ENCODE assay signal across 1 cellular context in genomic region chr17:35063514-35064223, GRCh38.
TF ChIP-seq lines count a peak whose summit lies in the region.

A gene with protein sequence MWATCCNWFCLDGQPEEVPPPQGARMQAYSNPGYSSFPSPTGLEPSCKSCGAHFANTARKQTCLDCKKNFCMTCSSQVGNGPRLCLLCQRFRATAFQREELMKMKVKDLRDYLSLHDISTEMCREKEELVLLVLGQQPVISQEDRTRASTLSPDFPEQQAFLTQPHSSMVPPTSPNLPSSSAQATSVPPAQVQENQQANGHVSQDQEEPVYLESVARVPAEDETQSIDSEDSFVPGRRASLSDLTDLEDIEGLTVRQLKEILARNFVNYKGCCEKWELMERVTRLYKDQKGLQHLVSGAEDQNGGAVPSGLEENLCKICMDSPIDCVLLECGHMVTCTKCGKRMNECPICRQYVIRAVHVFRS (minus strand): TSS chr17:35063707. CDS start chr17:35026553, 37,154 bp downstream.

TF ChIP-seq in HepG2, 621 proteins besides CTCF, POLR2A, EP300 and RAD21 (continued from another document and continues in another):
- TF ChIP-seq FOXO1 (CRISPR knock-in tag; IDR thresholded peaks at IDR 0.05) = peak; percentile 97
- TF ChIP-seq ZBTB14 (CRISPR knock-in tag; IDR thresholded peaks at IDR 0.05) = peak; percentile 56; the same call in 1 of the 2 replicates
- peak; percentile 63; the same call in 1 of the 2 replicates for TF ChIP-seq ZSCAN31 (CRISPR knock-in tag; IDR thresholded peaks at IDR 0.05; ENCODE audit: low read depth)
- no peak for TF ChIP-seq ZNF562 (CRISPR knock-in tag; IDR thresholded peaks at IDR 0.05; ENCODE audit: borderline replicate concordance)
- peak; percentile 93 for TF ChIP-seq TBX2 (CRISPR knock-in tag; IDR thresholded peaks at IDR 0.05; ENCODE audit: borderline replicate concordance)
- TF ChIP-seq, protein P1, sequence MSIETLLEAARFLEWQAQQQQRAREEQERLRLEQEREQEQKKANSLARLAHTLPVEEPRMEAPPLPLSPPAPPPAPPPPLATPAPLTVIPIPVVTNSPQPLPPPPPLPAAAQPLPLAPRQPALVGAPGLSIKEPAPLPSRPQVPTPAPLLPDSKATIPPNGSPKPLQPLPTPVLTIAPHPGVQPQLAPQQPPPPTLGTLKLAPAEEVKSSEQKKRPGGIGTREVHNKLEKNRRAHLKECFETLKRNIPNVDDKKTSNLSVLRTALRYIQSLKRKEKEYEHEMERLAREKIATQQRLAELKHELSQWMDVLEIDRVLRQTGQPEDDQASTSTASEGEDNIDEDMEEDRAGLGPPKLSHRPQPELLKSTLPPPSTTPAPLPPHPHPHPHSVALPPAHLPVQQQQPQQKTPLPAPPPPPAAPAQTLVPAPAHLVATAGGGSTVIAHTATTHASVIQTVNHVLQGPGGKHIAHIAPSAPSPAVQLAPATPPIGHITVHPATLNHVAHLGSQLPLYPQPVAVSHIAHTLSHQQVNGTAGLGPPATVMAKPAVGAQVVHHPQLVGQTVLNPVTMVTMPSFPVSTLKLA (IDR thresholded peaks at IDR 0.05) = no peak
- TF ChIP-seq, protein P2, sequence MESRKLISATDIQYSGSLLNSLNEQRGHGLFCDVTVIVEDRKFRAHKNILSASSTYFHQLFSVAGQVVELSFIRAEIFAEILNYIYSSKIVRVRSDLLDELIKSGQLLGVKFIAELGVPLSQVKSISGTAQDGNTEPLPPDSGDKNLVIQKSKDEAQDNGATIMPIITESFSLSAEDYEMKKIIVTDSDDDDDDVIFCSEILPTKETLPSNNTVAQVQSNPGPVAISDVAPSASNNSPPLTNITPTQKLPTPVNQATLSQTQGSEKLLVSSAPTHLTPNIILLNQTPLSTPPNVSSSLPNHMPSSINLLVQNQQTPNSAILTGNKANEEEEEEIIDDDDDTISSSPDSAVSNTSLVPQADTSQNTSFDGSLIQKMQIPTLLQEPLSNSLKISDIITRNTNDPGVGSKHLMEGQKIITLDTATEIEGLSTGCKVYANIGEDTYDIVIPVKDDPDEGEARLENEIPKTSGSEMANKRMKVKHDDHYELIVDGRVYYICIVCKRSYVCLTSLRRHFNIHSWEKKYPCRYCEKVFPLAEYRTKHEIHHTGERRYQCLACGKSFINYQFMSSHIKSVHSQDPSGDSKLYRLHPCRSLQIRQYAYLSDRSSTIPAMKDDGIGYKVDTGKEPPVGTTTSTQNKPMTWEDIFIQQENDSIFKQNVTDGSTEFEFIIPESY (CRISPR knock-in tag; IDR thresholded peaks at IDR 0.05) = peak; percentile 60; the same call in 1 of the 2 replicates
- TF ChIP-seq, protein P3, sequence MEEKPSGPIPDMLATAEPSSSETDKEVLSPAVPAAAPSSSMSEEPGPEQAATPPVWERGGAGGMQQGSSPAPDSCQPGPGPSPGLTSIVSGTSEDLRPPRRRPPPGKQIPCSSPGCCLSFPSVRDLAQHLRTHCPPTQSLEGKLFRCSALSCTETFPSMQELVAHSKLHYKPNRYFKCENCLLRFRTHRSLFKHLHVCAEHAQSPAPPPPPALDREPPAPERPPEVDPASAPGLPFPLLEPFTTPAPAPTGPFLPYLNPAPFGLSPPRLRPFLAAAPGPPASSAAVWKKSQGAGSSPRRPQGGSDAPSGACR (CRISPR knock-in tag; IDR thresholded peaks at IDR 0.05) = peak; percentile 73
- TF ChIP-seq, protein P4, sequence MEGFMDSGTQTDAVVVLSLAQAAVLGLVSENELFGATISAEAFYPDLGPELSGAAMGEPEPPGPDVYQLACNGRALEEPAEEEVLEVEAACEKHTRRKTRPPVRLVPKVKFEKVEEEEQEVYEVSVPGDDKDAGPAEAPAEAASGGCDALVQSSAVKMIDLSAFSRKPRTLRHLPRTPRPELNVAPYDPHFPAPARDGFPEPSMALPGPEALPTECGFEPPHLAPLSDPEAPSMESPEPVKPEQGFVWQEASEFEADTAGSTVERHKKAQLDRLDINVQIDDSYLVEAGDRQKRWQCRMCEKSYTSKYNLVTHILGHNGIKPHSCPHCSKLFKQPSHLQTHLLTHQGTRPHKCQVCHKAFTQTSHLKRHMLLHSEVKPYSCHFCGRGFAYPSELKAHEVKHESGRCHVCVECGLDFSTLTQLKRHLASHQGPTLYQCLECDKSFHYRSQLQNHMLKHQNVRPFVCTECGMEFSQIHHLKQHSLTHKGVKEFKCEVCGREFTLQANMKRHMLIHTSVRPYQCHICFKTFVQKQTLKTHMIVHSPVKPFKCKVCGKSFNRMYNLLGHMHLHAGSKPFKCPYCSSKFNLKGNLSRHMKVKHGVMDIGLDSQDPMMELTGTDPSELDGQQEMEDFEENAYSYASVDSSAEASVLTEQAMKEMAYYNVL (CRISPR knock-in tag; IDR thresholded peaks at IDR 0.05; ENCODE audit: borderline replicate concordance) = peak; percentile 92
- 0 out of 2 replicates have a peak, but pooled peaks have one; percentile 25 for TF ChIP-seq ZNF205 (CRISPR knock-in tag; IDR thresholded peaks at IDR 0.05)
- TF ChIP-seq TAF1 (CRISPR knock-in tag; IDR thresholded peaks at IDR 0.05) = peak; percentile 45; the same call in 1 of the 2 replicates
- no peak for TF ChIP-seq GTF3A (CRISPR knock-in tag; conservative IDR thresholded peaks at IDR 0.05)
- no peak for TF ChIP-seq ONECUT2 (CRISPR knock-in tag; IDR thresholded peaks at IDR 0.05)
- 0 out of 2 replicates have a peak, but pooled peaks have one; percentile 38 for TF ChIP-seq ZNF639 (CRISPR knock-in tag; conservative IDR thresholded peaks at IDR 0.05)
- peak; percentile 82; the same call in 1 of the 2 replicates for TF ChIP-seq RARA (CRISPR knock-in tag; IDR thresholded peaks at IDR 0.05)
- TF ChIP-seq CEBPG (CRISPR knock-in tag; IDR thresholded peaks at IDR 0.05) = peak; percentile 98
- peak; percentile 76; the same call in 1 of the 2 replicates for TF ChIP-seq KLF12 (CRISPR knock-in tag; IDR thresholded peaks at IDR 0.05; ENCODE audit: borderline replicate concordance)
- no peak for TF ChIP-seq E2F5 (CRISPR knock-in tag; conservative IDR thresholded peaks at IDR 0.05)
- peak; percentile 81 for TF ChIP-seq ELF3 (CRISPR knock-in tag; IDR thresholded peaks at IDR 0.05)
- TF ChIP-seq SALL2 (CRISPR knock-in tag; IDR thresholded peaks at IDR 0.05) = peak; percentile 65; the same call in 1 of the 2 replicates
- TF ChIP-seq PAF1 (CRISPR knock-in tag; IDR thresholded peaks at IDR 0.05) = no peak
- TF ChIP-seq, protein P5, sequence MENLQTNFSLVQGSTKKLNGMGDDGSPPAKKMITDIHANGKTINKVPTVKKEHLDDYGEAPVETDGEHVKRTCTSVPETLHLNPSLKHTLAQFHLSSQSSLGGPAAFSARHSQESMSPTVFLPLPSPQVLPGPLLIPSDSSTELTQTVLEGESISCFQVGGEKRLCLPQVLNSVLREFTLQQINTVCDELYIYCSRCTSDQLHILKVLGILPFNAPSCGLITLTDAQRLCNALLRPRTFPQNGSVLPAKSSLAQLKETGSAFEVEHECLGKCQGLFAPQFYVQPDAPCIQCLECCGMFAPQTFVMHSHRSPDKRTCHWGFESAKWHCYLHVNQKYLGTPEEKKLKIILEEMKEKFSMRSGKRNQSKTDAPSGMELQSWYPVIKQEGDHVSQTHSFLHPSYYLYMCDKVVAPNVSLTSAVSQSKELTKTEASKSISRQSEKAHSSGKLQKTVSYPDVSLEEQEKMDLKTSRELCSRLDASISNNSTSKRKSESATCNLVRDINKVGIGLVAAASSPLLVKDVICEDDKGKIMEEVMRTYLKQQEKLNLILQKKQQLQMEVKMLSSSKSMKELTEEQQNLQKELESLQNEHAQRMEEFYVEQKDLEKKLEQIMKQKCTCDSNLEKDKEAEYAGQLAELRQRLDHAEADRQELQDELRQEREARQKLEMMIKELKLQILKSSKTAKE (CRISPR knock-in tag; IDR thresholded peaks at IDR 0.05; ENCODE audit: borderline replicate concordance) = no peak
- peak; percentile 80; the same call in 1 of the 2 replicates for TF ChIP-seq ZNF747 (CRISPR knock-in tag; IDR thresholded peaks at IDR 0.05; ENCODE audit: borderline replicate concordance)
- peak; percentile 75 for TF ChIP-seq ZNF605 (CRISPR knock-in tag; IDR thresholded peaks at IDR 0.05)
- TF ChIP-seq, protein P6, sequence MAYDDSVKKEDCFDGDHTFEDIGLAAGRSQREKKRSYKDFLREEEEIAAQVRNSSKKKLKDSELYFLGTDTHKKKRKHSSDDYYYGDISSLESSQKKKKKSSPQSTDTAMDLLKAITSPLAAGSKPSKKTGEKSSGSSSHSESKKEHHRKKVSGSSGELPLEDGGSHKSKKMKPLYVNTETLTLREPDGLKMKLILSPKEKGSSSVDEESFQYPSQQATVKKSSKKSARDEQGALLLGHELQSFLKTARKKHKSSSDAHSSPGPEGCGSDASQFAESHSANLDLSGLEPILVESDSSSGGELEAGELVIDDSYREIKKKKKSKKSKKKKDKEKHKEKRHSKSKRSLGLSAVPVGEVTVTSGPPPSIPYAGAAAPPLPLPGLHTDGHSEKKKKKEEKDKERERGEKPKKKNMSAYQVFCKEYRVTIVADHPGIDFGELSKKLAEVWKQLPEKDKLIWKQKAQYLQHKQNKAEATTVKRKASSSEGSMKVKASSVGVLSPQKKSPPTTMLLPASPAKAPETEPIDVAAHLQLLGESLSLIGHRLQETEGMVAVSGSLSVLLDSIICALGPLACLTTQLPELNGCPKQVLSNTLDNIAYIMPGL (CRISPR knock-in tag; IDR thresholded peaks at IDR 0.05; ENCODE audit: borderline replicate concordance in 1 of 2, low read depth in 1 of 2) = peak in 1 of 2 experiments; percentile 53; a peak in 2 of 4 replicates
- TF ChIP-seq SIN3B (IDR thresholded peaks at IDR 0.05; ENCODE audit: low read length) = peak; percentile 31; the same call in 1 of the 2 replicates
- TF ChIP-seq ZNF367 (CRISPR knock-in tag; IDR thresholded peaks at IDR 0.05; ENCODE audit: borderline replicate concordance) = no peak
- TF ChIP-seq, protein P7, sequence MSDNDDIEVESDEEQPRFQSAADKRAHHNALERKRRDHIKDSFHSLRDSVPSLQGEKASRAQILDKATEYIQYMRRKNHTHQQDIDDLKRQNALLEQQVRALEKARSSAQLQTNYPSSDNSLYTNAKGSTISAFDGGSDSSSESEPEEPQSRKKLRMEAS (IDR thresholded peaks at IDR 0.05) = peak; percentile 69
- TF ChIP-seq MTA1 (CRISPR knock-in tag; IDR thresholded peaks at IDR 0.05; ENCODE audit: borderline replicate concordance) = 0 out of 2 replicates have a peak, but pooled peaks have one; percentile 40
- TF ChIP-seq, protein P8, sequence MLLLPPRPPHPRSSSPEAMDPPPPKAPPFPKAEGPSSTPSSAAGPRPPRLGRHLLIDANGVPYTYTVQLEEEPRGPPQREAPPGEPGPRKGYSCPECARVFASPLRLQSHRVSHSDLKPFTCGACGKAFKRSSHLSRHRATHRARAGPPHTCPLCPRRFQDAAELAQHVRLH (CRISPR knock-in tag; IDR thresholded peaks at IDR 0.05; ENCODE audit: borderline replicate concordance, low read depth) = peak; percentile 67; the same call in 1 of the 2 replicates
- no peak for TF ChIP-seq SP4 (CRISPR knock-in tag; IDR thresholded peaks at IDR 0.05)
- TF ChIP-seq, protein P9, sequence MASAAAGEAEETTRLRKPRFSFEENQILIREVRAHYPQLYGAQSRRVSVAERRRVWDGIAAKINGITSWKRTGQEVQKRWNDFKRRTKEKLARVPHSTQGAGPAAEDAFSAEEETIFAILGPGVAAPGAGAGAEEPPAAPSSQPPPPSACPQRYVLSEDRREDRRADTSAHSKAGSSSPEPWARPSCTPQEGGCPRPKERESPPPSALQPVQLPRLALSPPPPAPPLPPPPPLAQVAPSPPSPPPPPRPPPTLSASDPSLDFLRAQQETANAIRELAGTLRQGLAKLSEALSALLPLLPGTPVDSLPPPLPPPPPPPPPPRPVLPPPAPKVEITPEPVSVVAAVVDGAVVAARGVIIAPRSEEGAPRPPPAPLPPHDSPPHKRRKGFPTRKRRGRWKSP (CRISPR knock-in tag; IDR thresholded peaks at IDR 0.05) = peak; percentile 71
- no peak for TF ChIP-seq GABPA (IDR thresholded peaks at IDR 0.05; ENCODE audit: low read depth, low read length)
- TF ChIP-seq GABPA (CRISPR knock-in tag; IDR thresholded peaks at IDR 0.05; ENCODE audit: low read depth) = peak; percentile 38; the same call in 1 of the 2 replicates
- TF ChIP-seq HOXA9 (CRISPR knock-in tag; IDR thresholded peaks at IDR 0.05; ENCODE audit: borderline replicate concordance) = no peak
